Comparison of ENCODE assay signal across 5 cellular contexts in genomic region chr9:15033316-15033715, GRCh38.
"Had no signal": no experiment of that assay in that cellular context is flagged by ENCODE, and none has a peak within 500 bp of the region (broad histone marks: within the 10 kb centered on the region; RNA-seq: fewer than 3 reads in every experiment).

No MANE protein-coding gene starts in this region.

- H3K4me3 ChIP-seq: GM23338, HAP-1, K562 had no signal

- DNase-seq: IMR-90 had no signal

- H3K36me3 ChIP-seq: HAP-1 had no signal

- H3K9me3 ChIP-seq: HAP-1 had no signal

- ATAC-seq: GM23338, HCT116, K562 had no signal

- H3K4me3 Mint-ChIP-seq: GM23338 had no signal

- H3K4me1 ChIP-seq: HAP-1 had no signal

- H3K27ac Mint-ChIP-seq: GM23338 had no signal

- H3K4me1 Mint-ChIP-seq: GM23338 had no signal
